Comparison of ENCODE assay signal across 1 cellular context in genomic region chr18:657311-657997, GRCh38.
TF ChIP-seq lines count a peak whose summit lies in the region.

TYMS (plus strand) TSS chr18:657653; CDS start chr18:657743, 90 bp downstream.

TF ChIP-seq in IMR-90, 13 proteins besides CTCF, POLR2A, EP300 and RAD21:
- TF ChIP-seq NFE2L2 (IDR thresholded peaks at IDR 0.05; ENCODE audit: low read depth, low read length): no peak
- TF ChIP-seq MAFK (IDR thresholded peaks at IDR 0.05; ENCODE audit: low read depth, low read length): no peak
